Comparison of ENCODE assay signal across 8 cellular contexts in genomic region chr15:70722266-70723123, GRCh38. TPM values are rescaled to one million over a fixed set of nuclear protein-coding genes. Genes with fewer than 3 reads are reported as not detected.
DNase-seq lines count a peak whose midpoint lies in the region; ATAC-seq, FAIRE-seq and TF ChIP-seq lines count a peak whose summit lies in the region.

No MANE protein-coding gene starts in this region.

- POLR2A ChIA-PET in A673 (lab: Charles Lee; ENCODE audit: low non-redundant PET), result interaction anchor here (0.7 kb wide), 1 partner anchor 188 kb away, joined by 4 read pairs; no protein-coding TSS in a partner anchor

- H3K4me3 Mint-ChIP-seq in naive B cell, result no peak overlapping the region
- H3K4me3 Mint-ChIP-seq in activated T-cell treated with anti-CD3 and anti-CD28 coated beads, Interleukin-2, amount 50 U/mL, for 24 hours, result no peak overlapping the region

- H3K4me3 ChIP-seq in A673 (ENCODE audit: low read depth, low read length, poor library complexity, severe bottlenecking) (no peak overlapping the region), coronary artery (no peak overlapping the region)

- ATAC-seq in naive B cell (ENCODE audit: low read depth in 2 of 2) (no peak), HG03095 (IDR thresholded peaks at IDR 0.05; ENCODE audit: unreplicated experiment) (no peak)

- peak; percentile 79 for TF ChIP-seq CTCF in A673 (conservative IDR thresholded peaks at IDR 0.05; ENCODE audit: low read depth, low read length)
- peak; percentile 59 for TF ChIP-seq CTCF in coronary artery (IDR thresholded peaks at IDR 0.05)

- DNase-seq in A673 (ENCODE audit: low spot score) (peak; percentile 62), GM12891 (ENCODE audit: insufficient read length, low spot score) (peak; percentile 11), NCI-H774 (lab: John Stamatoyannopoulos, UW) (peak; percentile 25), coronary artery (ENCODE audit: low spot score) (no peak), naive B cell (peak; percentile 9), A172 (ENCODE audit: low spot score) (no peak)
- DNase-seq in activated T-cell treated with anti-CD3 and anti-CD28 coated beads, Interleukin-2, amount 50 U/mL, for 24 hours, result no peak

- peak overlapping the region in 1 of 6 donors; percentile 54 for H3K27ac Mint-ChIP-seq in naive B cell
- no peak overlapping the region for H3K27ac Mint-ChIP-seq in activated T-cell treated with anti-CD3 and anti-CD28 coated beads, Interleukin-2, amount 50 U/mL, for 24 hours

- no TSS peak for BruUV-seq in A673 (replicated peaks; lab: Mats Ljungman, UMichigan)

- H3K4me1 ChIP-seq in A673 (ENCODE audit: insufficient read depth, low read length, poor library complexity, severe bottlenecking), result no peaks in the 10 kb centered on the region

- H3K27me3 ChIP-seq in A673 (replicated peaks; ENCODE audit: insufficient read depth, low read depth, low read length, poor library complexity), result no peaks in the 10 kb centered on the region

- peaks cover 0 to 5% of the 10 kb centered on the region in 2 donors for H3K36me3 Mint-ChIP-seq in naive B cell
- H3K36me3 Mint-ChIP-seq in activated T-cell treated with anti-CD3 and anti-CD28 coated beads, Interleukin-2, amount 50 U/mL, for 24 hours (ENCODE audit: low read depth), result no peaks in the 10 kb centered on the region

- peaks cover 0 to 8% (median 0%) of the 10 kb centered on the region in 3 donors for H3K4me1 Mint-ChIP-seq in naive B cell
- no peaks in the 10 kb centered on the region for H3K4me1 Mint-ChIP-seq in activated T-cell treated with anti-CD3 and anti-CD28 coated beads, Interleukin-2, amount 50 U/mL, for 24 hours (ENCODE audit: low read depth)

- H3K36me3 ChIP-seq in A673 (ENCODE audit: insufficient read depth, low read length, poor library complexity, severe bottlenecking), result no peaks in the 10 kb centered on the region

- peaks cover 4 to 13% (median 9%) of the 10 kb centered on the region in 3 donors for H3K27me3 Mint-ChIP-seq in naive B cell
- peaks cover 17% of the 10 kb centered on the region for H3K27me3 Mint-ChIP-seq in activated T-cell treated with anti-CD3 and anti-CD28 coated beads, Interleukin-2, amount 50 U/mL, for 24 hours

- CTCF ChIA-PET in A673 (lab: Charles Lee), result interaction anchor here (0.5 to 1.9 kb wide), 8 partner anchors 9 to 1244 kb away, joined by 3 to 27 read pairs (median 4); no protein-coding TSS in a partner anchor

- no peak for TF ChIP-seq POLR2A in GM12891 (IDR thresholded peaks at IDR 0.05; ENCODE audit: low read depth, low read length)

- no peaks in the 10 kb centered on the region for H3K9me3 Mint-ChIP-seq in naive B cell
- no peaks in the 10 kb centered on the region for H3K9me3 Mint-ChIP-seq in activated T-cell treated with anti-CD3 and anti-CD28 coated beads, Interleukin-2, amount 50 U/mL, for 24 hours

- no peak overlapping the region for H3K27ac ChIP-seq in A673 (ENCODE audit: low read depth, low read length, poor library complexity, severe bottlenecking)
- peak overlapping the region in 1 of 2 donors; percentile 34 for H3K27ac ChIP-seq in coronary artery

- FAIRE-seq in GM12891 (lab: Jason Lieb, UNC), result no peak

- H3K9me3 ChIP-seq in A673 (ENCODE audit: low read depth, low read length, poor library complexity, severe bottlenecking), result no peaks in the 10 kb centered on the region

- intact Hi-C loops in A673 (cut with micrococcal nuclease; ENCODE audit: unreplicated experiment), result loop anchor here (10.0 kb wide), 1 partner anchor 48 kb away; no protein-coding TSS in a partner anchor

TF ChIP-seq in GM12891, 5 proteins besides CTCF, POLR2A, EP300 and RAD21:
- TF ChIP-seq SPI1 (IDR thresholded peaks at IDR 0.05; ENCODE audit: low read depth, low read length) (no peak), POLR2AphosphoS5 (IDR thresholded peaks at IDR 0.05; ENCODE audit: low read depth, low read length) (no peak), TAF1 (IDR thresholded peaks at IDR 0.05; ENCODE audit: low read depth, low read length) (no peak), POU2F2 (IDR thresholded peaks at IDR 0.05; ENCODE audit: low read depth, low read length) (no peak), PAX5 (IDR thresholded peaks at IDR 0.05; ENCODE audit: insufficient read depth, low read length, severe bottlenecking) (no peak)

RNA-seq across cellular contexts. Expression of gene UACA, which starts 40.9 kb away (rescaled TPM):
- total RNA-seq in A673 (2021), result 26.9 and 27.7 TPM in 2 replicates
- polyA plus RNA-seq in GM12891 (2012; ENCODE audit: low read depth, missing spikeins), result 0.44 TPM
- 10 to 100 TPM in 2 of 6 donors, 1 to 10 TPM in 4; 2.0 to 14.9 (median 8.5) TPM for polyA plus RNA-seq in naive B cell (ENCODE audit: low read depth in 6 of 6)
- 16.8 and 18.6 TPM in 2 replicates for total RNA-seq in A172 (2014; rRNA removed; shearing (Covaris generic))

Comparison
In these comparisons a context has a peak if more than half of its experiments do, and no peak if none do; other contexts are left out.
1. DNase-seq: peak in A673 (single experiment), GM12891 (single experiment), NCI-H774 (single experiment) and naive B cell (single experiment); none in coronary artery (single experiment), activated T-cell treated with anti-CD3 and anti-CD28 coated beads, Interleukin-2, amount 50 U/mL, for 24 hours (single experiment) and A172 (single experiment).